In genomic region chr5:139707445-139708003, GRCh38 we compare ENCODE assay signal across 17 cellular contexts. TPM values are rescaled to one million over a fixed set of nuclear protein-coding genes. Genes with fewer than 3 reads are reported as not detected.
DNase-seq lines count a peak whose midpoint lies in the region; TF ChIP-seq lines count a peak whose summit lies in the region.
"Had no signal": no experiment of that assay in that cellular context is flagged by ENCODE, and none has a peak within 500 bp of the region (broad histone marks: within the 10 kb centered on the region; RNA-seq: fewer than 3 reads in every experiment).

No MANE protein-coding gene starts in this region.

- POLR2A ChIA-PET in activated CD4-positive, alpha-beta T cell treated with anti-CD3 and anti-CD28 coated beads, Interleukin-2, amount 10 ng/mL, durations not matched to agents 7 days and 5 days (lab: Charles Lee) = no interaction called here

- H3K4me1 Mint-ChIP-seq in activated CD4-positive, alpha-beta T cell treated with anti-CD3 and anti-CD28 coated beads, Interleukin-2, amount 10 ng/mL, durations not matched to agents 7 days and 5 days = peaks cover 14% of the 10 kb centered on the region

- H3F3A ChIP-seq in OCI-LY1 (ENCODE audit: insufficient read depth, low read length) = 0 out of 2 replicates have a peak, but pooled peaks cover 6% of the 10 kb centered on the region

- H4K91ac ChIP-seq in trophoblast cell (ENCODE audit: low read depth, low read length) = peak overlapping the region; percentile 59

- no peak overlapping the region for H3K27ac Mint-ChIP-seq in activated CD4-positive, alpha-beta T cell treated with anti-CD3 and anti-CD28 coated beads, Interleukin-2, amount 10 ng/mL, durations not matched to agents 7 days and 5 days
- H3K27ac Mint-ChIP-seq: activated naive CD4-positive, alpha-beta T cell treated with anti-CD3 and anti-CD28 coated beads, Interleukin-2, amount 50 U/mL, for 24 hours; stimulated activated naive CD8-positive, alpha-beta T cell treated with anti-CD3 and anti-CD28 coated beads, Interleukin-15, amount 100 ng/mL, for 72 hours; T-helper 1 cell treated with Interleukin-12 subunit alpha and Interleukin-12 subunit beta and Interleukin-4 antibody, amounts not matched to agents 30 μg/mL and 1 μg/mL, for 36 hours had no signal

- H3K4me1 ChIP-seq in OCI-LY1 (ENCODE audit: insufficient read depth, low read length, severe bottlenecking) (peaks cover 56% of the 10 kb centered on the region), iPS-18a (ENCODE audit: control insufficient read depth, low read depth, low read length) (peaks cover 34% of the 10 kb centered on the region), trophoblast cell (ENCODE audit: control insufficient read depth in 1 of 2, insufficient read depth in 2 of 2, low read length in 2 of 2) (peaks cover 32 to 50% of the 10 kb centered on the region in 2 experiments)

- peak overlapping the region; percentile 48 for H2BK12ac ChIP-seq in trophoblast cell (ENCODE audit: low read length)

- no peak overlapping the region for H4K12ac ChIP-seq in trophoblast cell (ENCODE audit: low read depth, low read length)

- H2AFZ ChIP-seq in OCI-LY1 (ENCODE audit: low read length) = no peak overlapping the region
- no peak overlapping the region for H2AFZ ChIP-seq in trophoblast cell (ENCODE audit: insufficient read depth, low read length, poor library complexity)

- peaks cover 62% of the 10 kb centered on the region for H3K79me1 ChIP-seq in trophoblast cell (ENCODE audit: low read length)

- H3K4me3 Mint-ChIP-seq in activated CD4-positive, alpha-beta T cell treated with anti-CD3 and anti-CD28 coated beads, Interleukin-2, amount 10 ng/mL, durations not matched to agents 7 days and 5 days = no peak overlapping the region
- H3K4me3 Mint-ChIP-seq: CD4-positive, alpha-beta T cell; stimulated activated naive CD8-positive, alpha-beta T cell treated with anti-CD3 and anti-CD28 coated beads, Interleukin-15, amount 100 ng/mL, for 72 hours; T-helper 1 cell treated with Interleukin-12 subunit alpha and Interleukin-12 subunit beta and Interleukin-4 antibody, amounts not matched to agents 30 μg/mL and 1 μg/mL, for 36 hours had no signal

- peak; percentile 52 for DNase-seq in DMS53 (lab: John Stamatoyannopoulos, UW)
- no peak for DNase-seq in DMS53 treated with DMSO at 0.1 percent for 48 hours (lab: John Stamatoyannopoulos, UW; ENCODE audit: unreplicated experiment)
- DNase-seq in trophoblast cell = no peak
- DNase-seq in activated CD4-positive, alpha-beta T cell treated with anti-CD3 and anti-CD28 coated beads, Interleukin-2, amount 10 ng/mL, durations not matched to agents 7 days and 5 days = no peak
- DNase-seq in NOMO-1 (lab: John Stamatoyannopoulos, UW; ENCODE audit: unreplicated experiment in 2 of 2) = no peak
- DNase-seq in medulla oblongata (ENCODE audit: extremely low spot score) = no peak
- DNase-seq: CD4-positive, alpha-beta T cell; GF-D8; pancreas; RPMI8226; stimulated activated naive CD8-positive, alpha-beta T cell treated with anti-CD3 and anti-CD28 coated beads, Interleukin-15, amount 100 ng/mL, for 72 hours had no signal

- H2AK5ac ChIP-seq in trophoblast cell (ENCODE audit: low read length) = no peak overlapping the region

- H3K18ac ChIP-seq in trophoblast cell (ENCODE audit: low read length) = peak overlapping the region; percentile 20

- peak overlapping the region; percentile 58 for H3K14ac ChIP-seq in trophoblast cell (ENCODE audit: low read length)

- peak overlapping the region; percentile 87 for H2BK120ac ChIP-seq in trophoblast cell (ENCODE audit: insufficient read depth, low read length, poor library complexity)

- no peak for TF ChIP-seq CTCF in OCI-LY1 (IDR thresholded peaks at IDR 0.05; ENCODE audit: low read length)

- H3K9me2 ChIP-seq in OCI-LY1 (ENCODE audit: low read depth, low read length) = no peaks in the 10 kb centered on the region

- H3K4me3 ChIP-seq in OCI-LY1 (ENCODE audit: low read depth, low read length, poor library complexity, severe bottlenecking) = no peak overlapping the region
- H3K4me3 ChIP-seq in iPS-18a (ENCODE audit: low read length) = peak overlapping the region; percentile 15
- H3K4me3 ChIP-seq in trophoblast cell (ENCODE audit: low read depth, low read length) = no peak overlapping the region
- H3K4me3 ChIP-seq: pancreas had no signal

- H3K9me3 ChIP-seq in OCI-LY1 (ENCODE audit: low read length) (no peaks in the 10 kb centered on the region), iPS-18a (ENCODE audit: control insufficient read depth, low read depth, low read length) (no peaks in the 10 kb centered on the region), trophoblast cell (ENCODE audit: insufficient read depth, low read depth, low read length) (peaks cover 2% of the 10 kb centered on the region)
- H3K9me3 ChIP-seq: pancreas had no signal

- no peaks in the 10 kb centered on the region for H3K9me3 Mint-ChIP-seq in activated CD4-positive, alpha-beta T cell treated with anti-CD3 and anti-CD28 coated beads, Interleukin-2, amount 10 ng/mL, durations not matched to agents 7 days and 5 days
- H3K9me3 Mint-ChIP-seq: activated naive CD4-positive, alpha-beta T cell treated with anti-CD3 and anti-CD28 coated beads, Interleukin-2, amount 50 U/mL, for 24 hours; CD4-positive, alpha-beta T cell; stimulated activated naive CD8-positive, alpha-beta T cell treated with anti-CD3 and anti-CD28 coated beads, Interleukin-15, amount 100 ng/mL, for 72 hours; T-helper 1 cell treated with Interleukin-12 subunit alpha and Interleukin-12 subunit beta and Interleukin-4 antibody, amounts not matched to agents 30 μg/mL and 1 μg/mL, for 36 hours had no signal

- H2BK5ac ChIP-seq in trophoblast cell (ENCODE audit: low read depth, low read length, poor library complexity) = peak overlapping the region; percentile 83

- CTCF ChIA-PET in activated CD4-positive, alpha-beta T cell treated with anti-CD3 and anti-CD28 coated beads, Interleukin-2, amount 10 ng/mL, durations not matched to agents 7 days and 5 days (lab: Charles Lee) = interaction anchor here (1.1 to 1.3 kb wide), 2 partner anchors 29 to 68 kb away, joined by 3 read pairs; no protein-coding TSS in a partner anchor

- H3K27me3 ChIP-seq in OCI-LY1 (ENCODE audit: insufficient read depth, low read length) (no peaks in the 10 kb centered on the region; the same call in 1 of the 2 replicates), iPS-18a (ENCODE audit: control insufficient read depth, insufficient read depth, low read length) (peaks cover 14% of the 10 kb centered on the region), trophoblast cell (ENCODE audit: insufficient read depth, low read length) (peaks cover 1% of the 10 kb centered on the region)
- H3K27me3 ChIP-seq: pancreas had no signal

- no peak overlapping the region for H3K4ac ChIP-seq in trophoblast cell (ENCODE audit: low read depth, low read length)

- peak overlapping the region; percentile 58 for H4K8ac ChIP-seq in trophoblast cell (ENCODE audit: low read depth, low read length)

- H3K36me3 Mint-ChIP-seq in activated CD4-positive, alpha-beta T cell treated with anti-CD3 and anti-CD28 coated beads, Interleukin-2, amount 10 ng/mL, durations not matched to agents 7 days and 5 days (ENCODE audit: low read depth) = no peaks in the 10 kb centered on the region
- H3K36me3 Mint-ChIP-seq: activated naive CD4-positive, alpha-beta T cell treated with anti-CD3 and anti-CD28 coated beads, Interleukin-2, amount 50 U/mL, for 24 hours had no signal

- no peaks in the 10 kb centered on the region for H3K79me2 ChIP-seq in OCI-LY1 (ENCODE audit: insufficient read depth, low read length)
- peaks cover 10% of the 10 kb centered on the region for H3K79me2 ChIP-seq in trophoblast cell (ENCODE audit: control insufficient read depth, insufficient read depth, low read length, poor library complexity)

- H3K4me2 ChIP-seq in OCI-LY1 (ENCODE audit: low read length) (peak overlapping the region; percentile 66; the same call in 1 of the 2 replicates), trophoblast cell (ENCODE audit: low read length) (peak overlapping the region; percentile 5)
- H3K4me2 ChIP-seq: KMS-11 had no signal

- H3K36me3 ChIP-seq in OCI-LY1 (ENCODE audit: insufficient read depth, low read length) (no peaks in the 10 kb centered on the region), iPS-18a (ENCODE audit: control insufficient read depth, low read depth, low read length) (no peaks in the 10 kb centered on the region), trophoblast cell (ENCODE audit: control insufficient read depth in 1 of 2, insufficient read depth in 2 of 2, low read length in 2 of 2) (no peaks in the 10 kb centered on the region)
- H3K36me3 ChIP-seq: pancreas had no signal

- peaks cover 30% of the 10 kb centered on the region for H3K27me3 Mint-ChIP-seq in activated CD4-positive, alpha-beta T cell treated with anti-CD3 and anti-CD28 coated beads, Interleukin-2, amount 10 ng/mL, durations not matched to agents 7 days and 5 days

- peak overlapping the region; percentile 94 for H3K27ac ChIP-seq in OCI-LY1 (ENCODE audit: low read depth, low read length, poor library complexity, severe bottlenecking)
- H3K27ac ChIP-seq in iPS-18a (ENCODE audit: low read length) = no peak overlapping the region
- peak overlapping the region; percentile 93 for H3K27ac ChIP-seq in trophoblast cell (ENCODE audit: low read depth, low read length)
- H3K27ac ChIP-seq: 22Rv1, KMS-11 had no signal

- H3K23ac ChIP-seq in trophoblast cell (ENCODE audit: low read length) = no peak overlapping the region

- WGBS in trophoblast cell (ENCODE audit: extremely low coverage, insufficient coverage, insufficient read length) = no CpG with 5 or more reads among the region's 5 CpGs

- H3K9ac ChIP-seq in OCI-LY1 (ENCODE audit: low read length) = peak overlapping the region; percentile 23; the same call in 1 of the 2 replicates
- no peak overlapping the region for H3K9ac ChIP-seq in iPS-18a (ENCODE audit: low read length)
- H3K9ac ChIP-seq in trophoblast cell (ENCODE audit: low read length) = no peak overlapping the region
- H3K9ac ChIP-seq: KMS-11 had no signal

- H4K20me1 ChIP-seq in OCI-LY1 (ENCODE audit: insufficient read depth, low read length) = no peaks in the 10 kb centered on the region

RNA-seq across cellular contexts. Expression of gene CXXC5, which starts 59.4 kb away (rescaled TPM):
- polyA plus RNA-seq in trophoblast cell (2013) = 101 and 105 TPM in 2 replicates
- 1 to 10 TPM in 1 of 2 experiments, under 1 TPM in 1; 0.99 to 1.9 TPM for total RNA-seq in activated CD4-positive, alpha-beta T cell treated with anti-CD3 and anti-CD28 coated beads, Interleukin-2, amount 10 ng/mL, durations not matched to agents 7 days and 5 days
